In genomic region chr1:63592536-63593302, GRCh38 we compare ENCODE assay signal across 8 cellular contexts. TPM values are rescaled to one million over a fixed set of nuclear protein-coding genes. Genes with fewer than 3 reads are reported as not detected.
DNase-seq lines count a peak whose midpoint lies in the region; ATAC-seq, FAIRE-seq and TF ChIP-seq lines count a peak whose summit lies in the region.

No MANE protein-coding gene starts in this region.

- no peaks in the 10 kb centered on the region for H3K9me3 ChIP-seq in DOHH2 (ENCODE audit: control insufficient read depth, insufficient read depth, low read length)
- no peaks in the 10 kb centered on the region for H3K9me3 ChIP-seq in mesodermal cell (ENCODE audit: control insufficient read depth, low read length)

- no peak for FAIRE-seq in bronchial epithelial cell (lab: Jason Lieb, UNC)

- 49 to 63% methylated on average over 10 to 12 of the region's 18 CpGs for WGBS in mesodermal cell (ENCODE audit: insufficient coverage in 2 of 2), 2 experiments
- 27% methylated on average over 18 of the region's 18 CpGs for WGBS in urinary bladder

- DNase-seq in LNCaP clone FGC (ENCODE audit: low read depth) (no peak), bronchial epithelial cell (ENCODE audit: low read depth) (peak; percentile 51), NK-92 (lab: John Stamatoyannopoulos, UW; ENCODE audit: unreplicated experiment) (no peak)

- peaks cover 13% of the 10 kb centered on the region for H3K36me3 ChIP-seq in DOHH2 (ENCODE audit: control insufficient read depth, low read length)
- H3K36me3 ChIP-seq in bronchial epithelial cell (ENCODE audit: control insufficient read depth, insufficient read depth, low read length) = no peaks in the 10 kb centered on the region
- H3K36me3 ChIP-seq in mesodermal cell (ENCODE audit: control insufficient read depth, insufficient read depth, low read length) = peaks cover 5% of the 10 kb centered on the region
- no peaks in the 10 kb centered on the region for H3K36me3 ChIP-seq in urinary bladder (ENCODE audit: insufficient read depth)

- ATAC-seq in GM19452 (IDR thresholded peaks at IDR 0.05; ENCODE audit: unreplicated experiment) (no peak), GM19324 (IDR thresholded peaks at IDR 0.05; ENCODE audit: low FRiP score, unreplicated experiment) (no peak)

- H3K27me3 ChIP-seq in DOHH2 (ENCODE audit: control insufficient read depth, low read length) (no peaks in the 10 kb centered on the region), bronchial epithelial cell (ENCODE audit: control insufficient read depth, insufficient read depth, low read length) (no peaks in the 10 kb centered on the region)

- H4K20me1 ChIP-seq in DOHH2 (ENCODE audit: control insufficient read depth, insufficient read depth, low read depth, low read length) = no peaks in the 10 kb centered on the region

- H3K4me3 ChIP-seq in DOHH2 (ENCODE audit: low read length) (peak overlapping the region; percentile 82), LNCaP clone FGC (ENCODE audit: low read depth, low read length) (peak overlapping the region; percentile 68), bronchial epithelial cell (ENCODE audit: low read depth, low read length) (peak overlapping the region; percentile 82), mesodermal cell (ENCODE audit: extremely low read depth, insufficient read depth, low read length, poor library complexity, severe bottlenecking) (peak overlapping the region; percentile 67), urinary bladder (ENCODE audit: low read depth, low read length) (peak overlapping the region; percentile 85)

- peak overlapping the region; percentile 64 for H3K4me2 ChIP-seq in DOHH2 (ENCODE audit: low read length)

- H3K79me2 ChIP-seq in DOHH2 (ENCODE audit: control insufficient read depth, low read length) = peaks cover 43% of the 10 kb centered on the region

- no peaks in the 10 kb centered on the region for H3F3A ChIP-seq in DOHH2 (ENCODE audit: control insufficient read depth, insufficient read depth)

- H3K4me1 ChIP-seq in DOHH2 (ENCODE audit: control insufficient read depth, low read length) (peaks cover 20% of the 10 kb centered on the region), mesodermal cell (ENCODE audit: control insufficient read depth, insufficient read depth, low read length, poor library complexity, severe bottlenecking) (no peaks in the 10 kb centered on the region), urinary bladder (ENCODE audit: insufficient read depth) (no peaks in the 10 kb centered on the region)

- H3K27ac ChIP-seq in DOHH2 (ENCODE audit: low read depth, low read length) (peak overlapping the region; percentile 81), mesodermal cell (ENCODE audit: low read depth, low read length, severe bottlenecking) (peak overlapping the region; percentile 65), urinary bladder (ENCODE audit: low read depth) (peak overlapping the region; percentile 92)

- H3K9me2 ChIP-seq in DOHH2 (replicated peaks; ENCODE audit: control insufficient read depth, low read length) = no peaks in the 10 kb centered on the region

- TF ChIP-seq CTCF in DOHH2 (IDR thresholded peaks at IDR 0.05; ENCODE audit: low read depth, low read length, poor library complexity, severe bottlenecking) (no peak), LNCaP clone FGC (IDR thresholded peaks at IDR 0.05; ENCODE audit: control insufficient read depth, extremely low read depth, insufficient read depth) (no peak), bronchial epithelial cell (IDR thresholded peaks at IDR 0.05; ENCODE audit: insufficient read depth, low read length, severe bottlenecking) (no peak)

RNA-seq across cellular contexts. Expression of gene PGM1, which starts 0.5 kb away (rescaled TPM):
- total RNA-seq in bronchial epithelial cell = 42.4 and 69.2 TPM in 2 replicates
- polyA plus RNA-seq in mesodermal cell (2013, experiment 1 of 2) = 51.2 TPM
- polyA plus RNA-seq in mesodermal cell (2013, experiment 2 of 2) = 45.4 TPM
- total RNA-seq in urinary bladder = 61.4 TPM
- polyA plus RNA-seq in urinary bladder = 52.7 TPM
